Comparison of ENCODE assay signal across 21 cellular contexts in the genomic region with DNA sequence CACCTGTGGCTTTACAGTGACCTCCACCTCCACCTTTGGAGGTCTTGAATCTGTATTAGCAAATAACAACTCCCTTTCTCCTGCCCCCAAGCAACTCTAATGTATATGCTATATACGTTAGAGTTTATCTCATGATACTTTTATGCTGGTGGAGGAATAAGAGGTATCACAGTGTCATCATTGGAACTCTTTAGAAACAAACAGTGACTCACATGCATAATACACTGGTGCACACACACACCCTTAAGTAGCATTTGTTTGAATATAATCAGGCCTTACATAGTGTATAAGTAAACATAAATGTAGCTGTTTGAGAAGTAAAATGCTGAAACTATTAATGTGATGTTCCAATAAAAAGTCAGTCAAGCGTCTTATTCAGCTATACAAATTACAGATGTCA. TPM values are rescaled to one million over a fixed set of nuclear protein-coding genes. Genes with fewer than 3 reads are reported as not detected.
DNase-seq lines count a peak whose midpoint lies in the region; ATAC-seq and TF ChIP-seq lines count a peak whose summit lies in the region.
"Had no signal": no experiment of that assay in that cellular context is flagged by ENCODE, and none has a peak within 500 bp of the region (broad histone marks: within the 10 kb centered on the region; RNA-seq: fewer than 3 reads in every experiment).

No MANE protein-coding gene starts in this region.

- H3K27me3 Mint-ChIP-seq in HFFc6 (ENCODE audit: insufficient read depth) = peaks cover 2% of the 10 kb centered on the region; the same call in 1 of the 2 replicates
- H3K27me3 Mint-ChIP-seq: activated naive CD8-positive, alpha-beta T cell treated with anti-CD3 and anti-CD28 coated beads, Interleukin-2, amount 50 U/mL, for 24 hours; dendritic cell treated with granulocyte-macrophage colony-stimulating factor and Interleukin-4, amounts not matched to agents 40 ng/mL and 50 ng/mL, for 4 days; stimulated activated naive CD8-positive, alpha-beta T cell treated with anti-CD3 and anti-CD28 coated beads, Interleukin-15, Interleukin-2, amounts not matched to agents 100 ng/mL and 50 ng/mL, for 24 hours had no signal

- H3K4me3 Mint-ChIP-seq in HFFc6 = peak overlapping the region; percentile 68
- H3K4me3 Mint-ChIP-seq: activated naive CD8-positive, alpha-beta T cell treated with anti-CD3 and anti-CD28 coated beads, Interleukin-2, amount 50 U/mL, for 24 hours; B cell; dendritic cell treated with granulocyte-macrophage colony-stimulating factor and Interleukin-4, amounts not matched to agents 40 ng/mL and 50 ng/mL, for 4 days; mesothelial cell of epicardium; nephron; stimulated activated naive CD8-positive, alpha-beta T cell treated with anti-CD3 and anti-CD28 coated beads, Interleukin-15, Interleukin-2, amounts not matched to agents 100 ng/mL and 50 ng/mL, for 24 hours; T-helper 2 cell treated with Interferon-gamma antibody and Interleukin-4, amounts not matched to agents 5 μg/mL and 100 μg/mL, for 36 hours had no signal

- peak overlapping the region; percentile 99 for H3K27ac Mint-ChIP-seq in HFFc6
- H3K27ac Mint-ChIP-seq: activated naive CD8-positive, alpha-beta T cell treated with anti-CD3 and anti-CD28 coated beads, Interleukin-2, amount 50 U/mL, for 24 hours; B cell; dendritic cell treated with granulocyte-macrophage colony-stimulating factor and Interleukin-4, amounts not matched to agents 40 ng/mL and 50 ng/mL, for 4 days; mesothelial cell of epicardium; stimulated activated naive CD8-positive, alpha-beta T cell treated with anti-CD3 and anti-CD28 coated beads, Interleukin-15, Interleukin-2, amounts not matched to agents 100 ng/mL and 50 ng/mL, for 24 hours; T-helper 2 cell treated with Interferon-gamma antibody and Interleukin-4, amounts not matched to agents 5 μg/mL and 100 μg/mL, for 36 hours had no signal

- peak; percentile 64 for ATAC-seq in foreskin keratinocyte
- ATAC-seq in GM21528 (IDR thresholded peaks at IDR 0.05; ENCODE audit: low FRiP score, unreplicated experiment) = no peak
- ATAC-seq: activated naive CD8-positive, alpha-beta T cell treated with anti-CD3 and anti-CD28 coated beads, Interleukin-2, amount 50 U/mL, for 24 hours; gastroesophageal sphincter had no signal

- H3K27ac ChIP-seq in foreskin keratinocyte (peak overlapping the region; percentile 48), subcutaneous abdominal adipose tissue (ENCODE audit: low read depth, low read length) (peak overlapping the region; percentile 79)
- H3K27ac ChIP-seq: upper lobe of left lung had no signal

- H3K36me3 ChIP-seq in adipocyte (ENCODE audit: control insufficient read depth, insufficient read depth, low read length, severe bottlenecking) = peaks cover 6% of the 10 kb centered on the region
- H3K36me3 ChIP-seq in subcutaneous abdominal adipose tissue (ENCODE audit: control insufficient read depth in 5 of 5, insufficient read depth in 5 of 5, low read length in 5 of 5) = no peaks in the 10 kb centered on the region
- H3K36me3 ChIP-seq: gastroesophageal sphincter, upper lobe of left lung had no signal

- DNase-seq in HFFc6 (peak; percentile 46), adipocyte (ENCODE audit: low read depth) (no peak), foreskin keratinocyte (peak in 1 of 2 donors; percentile 48), NCI-H2107 treated with DMSO at 0.1 percent for 48 hours (lab: John Stamatoyannopoulos, UW; ENCODE audit: unreplicated experiment) (no peak)
- no peak for DNase-seq in activated CD4-positive, alpha-beta T cell treated with anti-CD3 and anti-CD28 coated beads, Interleukin-2, amount 50 U/mL, for 4 hours
- DNase-seq: activated CD4-positive, alpha-beta T cell treated with anti-CD3 and anti-CD28 coated beads, Interleukin-2, amount 50 U/mL, for 48 hours; activated effector memory CD4-positive, alpha-beta T cell treated with Interleukin-2 at 50 U/mL for 16 hours; activated naive CD8-positive, alpha-beta T cell treated with anti-CD3 and anti-CD28 coated beads, Interleukin-2, amount 50 U/mL, for 24 hours; NCI-H774; small intestine; stimulated activated CD4-positive, alpha-beta T cell treated with anti-CD3 and anti-CD28 coated beads, Interleukin-4, amount 100 ng/mL, for 1 hour; upper lobe of left lung had no signal

- H3K4me1 ChIP-seq in adipocyte (ENCODE audit: control insufficient read depth, insufficient read depth, low read length) (peaks cover 60% of the 10 kb centered on the region), foreskin keratinocyte (peaks cover 15% of the 10 kb centered on the region), subcutaneous abdominal adipose tissue (ENCODE audit: control insufficient read depth in 5 of 5, insufficient read depth in 5 of 5, low read length in 5 of 5) (peaks cover 0 to 41% (median 34%) of the 10 kb centered on the region in 5 donors)
- H3K4me1 ChIP-seq: upper lobe of left lung had no signal

- H3K9ac ChIP-seq in adipocyte (ENCODE audit: low read length) = peak overlapping the region; percentile 45
- no peak overlapping the region for H3K9ac ChIP-seq in subcutaneous abdominal adipose tissue (ENCODE audit: low read length in 5 of 5)

- peaks cover 4% of the 10 kb centered on the region for H3K36me3 Mint-ChIP-seq in HFFc6 (ENCODE audit: low read depth)
- H3K36me3 Mint-ChIP-seq: mesothelial cell of epicardium had no signal

- TF ChIP-seq CTCF in HFFc6 (IDR thresholded peaks at IDR 0.05) (no peak), foreskin keratinocyte (conservative IDR thresholded peaks at IDR 0.05) (no peak)

- H3K27me3 ChIP-seq in adipocyte (replicated peaks; ENCODE audit: control insufficient read depth, insufficient read depth, low read length) (no peaks in the 10 kb centered on the region), foreskin keratinocyte (no peaks in the 10 kb centered on the region), subcutaneous abdominal adipose tissue (ENCODE audit: control insufficient read depth in 5 of 5, insufficient read depth in 4 of 5, low read length in 5 of 5) (no peaks in the 10 kb centered on the region)
- H3K27me3 ChIP-seq: gastroesophageal sphincter, upper lobe of left lung had no signal

- H3K4me1 Mint-ChIP-seq in HFFc6 (ENCODE audit: low read depth) = peaks cover 57% of the 10 kb centered on the region
- H3K4me1 Mint-ChIP-seq: activated naive CD8-positive, alpha-beta T cell treated with anti-CD3 and anti-CD28 coated beads, Interleukin-2, amount 50 U/mL, for 24 hours; B cell had no signal

- no peaks in the 10 kb centered on the region for H3K9me3 Mint-ChIP-seq in HFFc6
- H3K9me3 Mint-ChIP-seq: activated naive CD8-positive, alpha-beta T cell treated with anti-CD3 and anti-CD28 coated beads, Interleukin-2, amount 50 U/mL, for 24 hours; dendritic cell treated with granulocyte-macrophage colony-stimulating factor and Interleukin-4, amounts not matched to agents 40 ng/mL and 50 ng/mL, for 4 days; mesothelial cell of epicardium; nephron; stimulated activated naive CD8-positive, alpha-beta T cell treated with anti-CD3 and anti-CD28 coated beads, Interleukin-15, Interleukin-2, amounts not matched to agents 100 ng/mL and 50 ng/mL, for 24 hours; T-helper 2 cell treated with Interferon-gamma antibody and Interleukin-4, amounts not matched to agents 5 μg/mL and 100 μg/mL, for 36 hours had no signal

- H3K9me3 ChIP-seq in adipocyte (ENCODE audit: control insufficient read depth, low read length) = no peaks in the 10 kb centered on the region
- H3K9me3 ChIP-seq in subcutaneous abdominal adipose tissue (ENCODE audit: control insufficient read depth in 5 of 5, low read length in 5 of 5) = no peaks in the 10 kb centered on the region
- H3K9me3 ChIP-seq: gastroesophageal sphincter, upper lobe of left lung had no signal

- H3K4me3 ChIP-seq in adipocyte (ENCODE audit: low read length) = peak overlapping the region; percentile 17
- H3K4me3 ChIP-seq in subcutaneous abdominal adipose tissue (ENCODE audit: low read depth in 1 of 5, low read length in 5 of 5) = no peak overlapping the region
- H3K4me3 ChIP-seq: gastroesophageal sphincter, upper lobe of left lung had no signal

RNA-seq across cellular contexts. Expression of gene TLN2, which starts 54.9 kb away (rescaled TPM):
- 10 to 100 TPM; 24.6 to 30.2 (median 27.2) TPM for total RNA-seq in HFFc6 (2021; fragmentation: NEBNext Ultra II Directional; extraction: Animal tissue kit (Norgen Biotek cat#: 25700))
- total RNA-seq in foreskin keratinocyte = 9.3 and 11.2 TPM in 2 replicates
- polyA plus RNA-seq in foreskin keratinocyte = 2.9 and 4.4 TPM in 2 replicates
